1 cellular context compared by ENCODE assay signal in genomic region chr9:129174102-129174723, GRCh38.
TF ChIP-seq lines count a peak whose summit lies in the region.

No MANE protein-coding gene starts in this region.

TF ChIP-seq in HEK293, 187 proteins besides CTCF, POLR2A, EP300 and RAD21 (continued from another document and continues in another):
- TF ChIP-seq KLF9 (tag by site-specific recombination; IDR thresholded peaks at IDR 0.05; ENCODE audit: low read depth) (peak; percentile 36; the same call in 1 of the 2 replicates), ZNF830 (tag by site-specific recombination; IDR thresholded peaks at IDR 0.05; ENCODE audit: low read depth) (no peak), ZNF175 (tag by site-specific recombination; IDR thresholded peaks at IDR 0.05) (no peak), ZNF214 (tag by site-specific recombination; IDR thresholded peaks at IDR 0.05; ENCODE audit: borderline replicate concordance) (no peak), ZNF660 (tag by site-specific recombination; IDR thresholded peaks at IDR 0.05) (peak; percentile 92), ZNF518A (tag by site-specific recombination; conservative IDR thresholded peaks at IDR 0.05; ENCODE audit: low read depth) (no peak), ZNF791 (tag by site-specific recombination; IDR thresholded peaks at IDR 0.05) (no peak), ZNF548 (tag by site-specific recombination; IDR thresholded peaks at IDR 0.05) (no peak), ZNF449 (tag by site-specific recombination; IDR thresholded peaks at IDR 0.05) (no peak), ZNF266 (tag by site-specific recombination; IDR thresholded peaks at IDR 0.05; ENCODE audit: low read depth) (no peak), OVOL3 (tag by site-specific recombination; IDR thresholded peaks at IDR 0.05) (no peak), ZNF645 (tag by site-specific recombination; IDR thresholded peaks at IDR 0.05) (no peak), ZNF558 (tag by site-specific recombination; IDR thresholded peaks at IDR 0.05) (no peak), SP7 (tag by site-specific recombination; IDR thresholded peaks at IDR 0.05) (peak; percentile 47), OSR2 (tag by site-specific recombination; IDR thresholded peaks at IDR 0.05) (no peak), ZNF394 (tag by site-specific recombination; IDR thresholded peaks at IDR 0.05; ENCODE audit: borderline replicate concordance) (no peak; the same call in 1 of the 2 replicates), SP2 (tag by site-specific recombination; IDR thresholded peaks at IDR 0.05) (peak; percentile 42), ZNF585B (tag by site-specific recombination; IDR thresholded peaks at IDR 0.05) (no peak), ZNF521 (tag by site-specific recombination; IDR thresholded peaks at IDR 0.05) (no peak), ZNF324 (tag by site-specific recombination; IDR thresholded peaks at IDR 0.05) (peak; percentile 27; the same call in 1 of the 2 replicates), ZNF350 (tag by site-specific recombination; IDR thresholded peaks at IDR 0.05) (no peak), ZNF514 (tag by site-specific recombination; IDR thresholded peaks at IDR 0.05) (no peak), ZNF48 (tag by site-specific recombination; IDR thresholded peaks at IDR 0.05) (no peak), ZNF529 (tag by site-specific recombination; IDR thresholded peaks at IDR 0.05; ENCODE audit: insufficient replicate concordance) (no peak), ZBTB21 (tag by site-specific recombination; IDR thresholded peaks at IDR 0.05) (no peak), ZNF792 (tag by site-specific recombination; IDR thresholded peaks at IDR 0.05) (no peak), TSHZ1 (tag by site-specific recombination; IDR thresholded peaks at IDR 0.05; ENCODE audit: borderline replicate concordance) (0 out of 2 replicates have a peak, but pooled peaks have one; percentile 3), ZNF302 (tag by site-specific recombination; IDR thresholded peaks at IDR 0.05; ENCODE audit: low read depth) (no peak), EGR2 (tag by site-specific recombination; IDR thresholded peaks at IDR 0.05; ENCODE audit: low read depth) (peak; percentile 91), ZNF140 (tag by site-specific recombination; IDR thresholded peaks at IDR 0.05) (no peak), ZNF341 (tag by site-specific recombination; IDR thresholded peaks at IDR 0.05; ENCODE audit: low read depth) (no peak; the same call in none of the 2 replicates), WT1 (tag by site-specific recombination; IDR thresholded peaks at IDR 0.05) (peak; percentile 42; the same call in 1 of the 2 replicates), ZNF366 (tag by site-specific recombination; conservative IDR thresholded peaks at IDR 0.05) (no peak), PRDM6 (tag by site-specific recombination; IDR thresholded peaks at IDR 0.05) (no peak), GLIS2 (tag by site-specific recombination; IDR thresholded peaks at IDR 0.05) (peak; percentile 92), ZNF146 (tag by site-specific recombination; IDR thresholded peaks at IDR 0.05) (no peak), ZNF221 (tag by site-specific recombination; IDR thresholded peaks at IDR 0.05; ENCODE audit: borderline replicate concordance) (no peak; the same call in 1 of the 2 replicates), KLF16 (tag by site-specific recombination; IDR thresholded peaks at IDR 0.05) (peak; percentile 70), ZNF623 (tag by site-specific recombination; IDR thresholded peaks at IDR 0.05) (no peak), HOXA7 (CRISPR knock-in tag; IDR thresholded peaks at IDR 0.05; ENCODE audit: borderline replicate concordance) (no peak), KLF8 (tag by site-specific recombination; IDR thresholded peaks at IDR 0.05) (peak; percentile 47), PRDM4 (tag by site-specific recombination; IDR thresholded peaks at IDR 0.05) (0 out of 2 replicates have a peak, but pooled peaks have one; percentile 19), SCRT1 (tag by site-specific recombination; IDR thresholded peaks at IDR 0.05; ENCODE audit: borderline replicate concordance) (no peak), ZNF335 (tag by site-specific recombination; conservative IDR thresholded peaks at IDR 0.05) (no peak), KLF17 (tag by site-specific recombination; IDR thresholded peaks at IDR 0.05) (peak; percentile 62; the same call in 1 of the 2 replicates), ZNF488 (tag by site-specific recombination; IDR thresholded peaks at IDR 0.05) (no peak), ZNF513 (tag by site-specific recombination; IDR thresholded peaks at IDR 0.05) (no peak), ZNF248 (tag by site-specific recombination; IDR thresholded peaks at IDR 0.05) (no peak)
